ENCODE assay signal across 9 cellular contexts in genomic region chr7:118918556-118918955, GRCh38.
DNase-seq lines count a peak whose midpoint lies in the region; ATAC-seq, FAIRE-seq and TF ChIP-seq lines count a peak whose summit lies in the region.
"Had no signal": no experiment of that assay in that cellular context is flagged by ENCODE, and none has a peak within 500 bp of the region (broad histone marks: within the 10 kb centered on the region; RNA-seq: fewer than 3 reads in every experiment).

No MANE protein-coding gene starts in this region.

- no peaks in the 10 kb centered on the region for H3K79me2 ChIP-seq in OCI-LY7 (ENCODE audit: insufficient read depth, low read depth, low read length)
- H3K79me2 ChIP-seq in fibroblast of lung (ENCODE audit: control insufficient read depth, insufficient read depth, low read length): no peaks in the 10 kb centered on the region

- no peaks in the 10 kb centered on the region for H4K20me1 ChIP-seq in OCI-LY7 (ENCODE audit: insufficient read depth, low read length)
- no peaks in the 10 kb centered on the region for H4K20me1 ChIP-seq in fibroblast of lung (ENCODE audit: control insufficient read depth, extremely low read depth, insufficient read depth, low read length)

- CTCF ChIA-PET in OCI-LY7 (lab: Charles Lee; ENCODE audit: unreplicated experiment): no interaction called here

- H3K4me2 ChIP-seq in OCI-LY7 (ENCODE audit: low read length): no peak overlapping the region
- H3K4me2 ChIP-seq in fibroblast of lung (ENCODE audit: extremely low read depth, insufficient read depth, low read length): no peak overlapping the region

- 79 to 80% methylated on average over 2 of the region's 2 CpGs for WGBS in upper lobe of left lung, 2 donors
- 61 to 77% (median 68%) methylated on average over 2 of the region's 2 CpGs for WGBS in stomach, 5 donors

- peak; percentile 95 for FAIRE-seq in A204.1 (lab: Jason Lieb, UNC)

- no peaks in the 10 kb centered on the region for H3K9me2 ChIP-seq in OCI-LY7 (ENCODE audit: insufficient read depth, low read length)

- H2AFZ ChIP-seq in OCI-LY7 (ENCODE audit: low read length) (no peak overlapping the region), fibroblast of lung (ENCODE audit: low read length) (no peak overlapping the region)

- H3K27ac ChIP-seq in OCI-LY7 (ENCODE audit: low read depth, low read length, poor library complexity, severe bottlenecking) (no peak overlapping the region), fibroblast of lung (ENCODE audit: insufficient read depth, low read length) (no peak overlapping the region), upper lobe of left lung (no peak overlapping the region), stomach (no peak overlapping the region)

- no peak for TF ChIP-seq POLR2A in upper lobe of left lung (IDR thresholded peaks at IDR 0.05)
- no peak for TF ChIP-seq POLR2A in stomach (IDR thresholded peaks at IDR 0.05)

- H3K4me3 ChIP-seq in Jurkat, Clone E6-1 (ENCODE audit: low read length): no peak overlapping the region
- no peak overlapping the region for H3K4me3 ChIP-seq in OCI-LY7 (ENCODE audit: low read depth, low read length, poor library complexity, severe bottlenecking)
- no peak overlapping the region for H3K4me3 ChIP-seq in fibroblast of lung (replicated peaks in 1 of 4; ENCODE audit: control extremely low read depth in 1 of 4, insufficient read depth in 1 of 4, low read depth in 3 of 4, low read length in 4 of 4)
- no peak overlapping the region for H3K4me3 ChIP-seq in upper lobe of left lung
- no peak overlapping the region for H3K4me3 ChIP-seq in stomach

- H3K27me3 ChIP-seq in fibroblast of lung (ENCODE audit: control insufficient read depth, insufficient read depth, low read length): no peaks in the 10 kb centered on the region
- H3K27me3 ChIP-seq in upper lobe of left lung: no peaks in the 10 kb centered on the region
- H3K27me3 ChIP-seq in stomach: no peaks in the 10 kb centered on the region

- H3K36me3 ChIP-seq in OCI-LY7 (ENCODE audit: insufficient read depth, low read length): no peaks in the 10 kb centered on the region
- H3K36me3 ChIP-seq in fibroblast of lung (ENCODE audit: control insufficient read depth, insufficient read depth, low read length): no peaks in the 10 kb centered on the region
- H3K36me3 ChIP-seq in upper lobe of left lung: no peaks in the 10 kb centered on the region
- no peaks in the 10 kb centered on the region for H3K36me3 ChIP-seq in stomach

- peak; percentile 10 for DNase-seq in Jurkat, Clone E6-1 (ENCODE audit: low read depth, low spot score)
- DNase-seq in OCI-LY7 (ENCODE audit: low spot score) (peak; percentile 11), fibroblast of lung (ENCODE audit: low read depth in 2 of 2) (peak; percentile 6 to 67), upper lobe of left lung (no peak), stomach (no peak)
- DNase-seq: hippocampal formation had no signal

- intact Hi-C loops in OCI-LY7 (cut with micrococcal nuclease; ENCODE audit: unreplicated experiment) (no loop called here), stomach (cut with DNase I; ENCODE audit: low total_unique reads) (no loop called here)

- ATAC-seq in HG03457 (IDR thresholded peaks at IDR 0.05; ENCODE audit: unreplicated experiment) (no peak), GM18873 (IDR thresholded peaks at IDR 0.05; ENCODE audit: low FRiP score, unreplicated experiment) (no peak), upper lobe of left lung (ENCODE audit: low FRiP score in 2 of 2) (no peak)

- H3K9me3 ChIP-seq in OCI-LY7 (ENCODE audit: low read length): 0 out of 2 replicates have a peak, but pooled peaks cover 3% of the 10 kb centered on the region
- H3K9me3 ChIP-seq in fibroblast of lung (ENCODE audit: control insufficient read depth, insufficient read depth, low read depth, low read length): no peaks in the 10 kb centered on the region
- no peaks in the 10 kb centered on the region for H3K9me3 ChIP-seq in upper lobe of left lung
- no peaks in the 10 kb centered on the region for H3K9me3 ChIP-seq in stomach

- POLR2A ChIA-PET in OCI-LY7 (lab: Charles Lee): interaction anchor here (1.0 to 1.5 kb wide), 2 partner anchors 10 to 19 kb away, joined by 3 to 4 read pairs; no protein-coding TSS in a partner anchor

- TF ChIP-seq EP300 in upper lobe of left lung (IDR thresholded peaks at IDR 0.05): no peak
- TF ChIP-seq EP300 in stomach (IDR thresholded peaks at IDR 0.05): no peak

- no peaks in the 10 kb centered on the region for H3K4me1 ChIP-seq in OCI-LY7 (ENCODE audit: insufficient read depth, low read length, poor library complexity, severe bottlenecking)
- no peaks in the 10 kb centered on the region for H3K4me1 ChIP-seq in fibroblast of lung (ENCODE audit: control insufficient read depth, extremely low read depth, insufficient read depth, low read length)
- no peaks in the 10 kb centered on the region for H3K4me1 ChIP-seq in upper lobe of left lung
- no peaks in the 10 kb centered on the region for H3K4me1 ChIP-seq in stomach

- H3K9ac ChIP-seq in fibroblast of lung (ENCODE audit: insufficient read depth, low read length): no peak overlapping the region

- TF ChIP-seq CTCF in OCI-LY7 (conservative IDR thresholded peaks at IDR 0.05; ENCODE audit: low read length) (peak; percentile 65), fibroblast of lung (conservative IDR thresholded peaks at IDR 0.05 in 1 of 2, IDR thresholded peaks at IDR 0.05 in 1 of 2; ENCODE audit: low read depth in 1 of 2, low read length in 2 of 2) (peak in 1 of 2 donors; percentile 41), upper lobe of left lung (IDR thresholded peaks at IDR 0.05) (peak in 1 of 6 experiments; percentile 24), stomach (IDR thresholded peaks at IDR 0.05) (no peak)

- BruUV-seq in OCI-LY7 (replicated peaks; lab: Mats Ljungman, UMichigan): no TSS peak

Comparison
In these comparisons a context has a peak if more than half of its experiments do, and no peak if none do; other contexts are left out.
1. DNase-seq: peak in Jurkat, Clone E6-1 (single experiment), OCI-LY7 (single experiment) and fibroblast of lung (2 of 2); none in upper lobe of left lung (0 of 2) and stomach (single experiment).